In genomic region chr12:8697476-8698131, GRCh38 we compare ENCODE assay signal across 8 cellular contexts. TPM values are rescaled to one million over a fixed set of nuclear protein-coding genes. Genes with fewer than 3 reads are reported as not detected.
A peak's percentile ranks its signal among the peaks of the same experiment; 100 is the strongest.
DNase-seq lines count a peak whose midpoint lies in the region; ATAC-seq and TF ChIP-seq lines count a peak whose summit lies in the region.

RIMKLB (plus strand) TSS chr12:8697991; CDS start chr12:8713867, 15,876 bp downstream.

- ATAC-seq in HG03095 (IDR thresholded peaks at IDR 0.05; ENCODE audit: unreplicated experiment) (peak; percentile 78), left lung (peak; percentile 84)

- no peak for TF ChIP-seq CTCF in left lung (IDR thresholded peaks at IDR 0.05)

- DNase-seq in SKM-1 treated with dmso at 0.1 percent for 144 hours (lab: John Stamatoyannopoulos, UW; ENCODE audit: unreplicated experiment) (peak; percentile 38), SKM-1 (lab: John Stamatoyannopoulos, UW; ENCODE audit: unreplicated experiment) (no peak), NCI-H226 (peak; percentile 89), left lung (peak; percentile 82 to 95)
- peak; percentile 88 for DNase-seq in activated CD4-positive, alpha-beta T cell treated with anti-CD3 and anti-CD28 coated beads, Interleukin-2, amount 10 ng/mL, durations not matched to agents 24 days and 14 days
- DNase-seq in stimulated activated CD4-positive, alpha-beta T cell treated with anti-CD3 and anti-CD28 coated beads, Interleukin-1b, Interleukin-23, amount 100 ng/mL, for 48 hours, result peak; percentile 62

- no peaks in the 10 kb centered on the region for H3K36me3 ChIP-seq in left lung

- H3K27me3 Mint-ChIP-seq in activated CD4-positive, alpha-beta T cell treated with anti-CD3 and anti-CD28 coated beads, Interleukin-2, amount 10 ng/mL, durations not matched to agents 24 days and 14 days, result peaks cover 55% of the 10 kb centered on the region
- peaks cover 21% of the 10 kb centered on the region for H3K27me3 Mint-ChIP-seq in dendritic cell treated with granulocyte-macrophage colony-stimulating factor and Interleukin-4, amounts not matched to agents 40 ng/mL and 50 ng/mL, for 4 days

- peaks cover 12% of the 10 kb centered on the region for H3K4me1 Mint-ChIP-seq in activated CD4-positive, alpha-beta T cell treated with anti-CD3 and anti-CD28 coated beads, Interleukin-2, amount 10 ng/mL, durations not matched to agents 24 days and 14 days
- peaks cover 18% of the 10 kb centered on the region for H3K4me1 Mint-ChIP-seq in dendritic cell treated with granulocyte-macrophage colony-stimulating factor and Interleukin-4, amounts not matched to agents 40 ng/mL and 50 ng/mL, for 4 days (ENCODE audit: low read depth)

- H3K27me3 ChIP-seq in left lung, result peaks cover 0 to 5% of the 10 kb centered on the region in 2 donors

- peaks cover 2% of the 10 kb centered on the region for H3K36me3 Mint-ChIP-seq in activated CD4-positive, alpha-beta T cell treated with anti-CD3 and anti-CD28 coated beads, Interleukin-2, amount 10 ng/mL, durations not matched to agents 24 days and 14 days (ENCODE audit: low read depth)
- peaks cover 14% of the 10 kb centered on the region for H3K36me3 Mint-ChIP-seq in dendritic cell treated with granulocyte-macrophage colony-stimulating factor and Interleukin-4, amounts not matched to agents 40 ng/mL and 50 ng/mL, for 4 days (ENCODE audit: low read depth)

- peak within 1 kb of the TSS; percentile 89 for H3K4me3 Mint-ChIP-seq in activated CD4-positive, alpha-beta T cell treated with anti-CD3 and anti-CD28 coated beads, Interleukin-2, amount 10 ng/mL, durations not matched to agents 24 days and 14 days
- H3K4me3 Mint-ChIP-seq in dendritic cell treated with granulocyte-macrophage colony-stimulating factor and Interleukin-4, amounts not matched to agents 40 ng/mL and 50 ng/mL, for 4 days, result peak within 1 kb of the TSS; percentile 96

- H3K27ac ChIP-seq in left lung, result peak within 1 kb of the TSS; percentile 83 to 93

- H3K9me3 ChIP-seq in left lung, result no peaks in the 10 kb centered on the region

- H3K9me3 Mint-ChIP-seq in activated CD4-positive, alpha-beta T cell treated with anti-CD3 and anti-CD28 coated beads, Interleukin-2, amount 10 ng/mL, durations not matched to agents 24 days and 14 days, result no peaks in the 10 kb centered on the region
- H3K9me3 Mint-ChIP-seq in dendritic cell treated with granulocyte-macrophage colony-stimulating factor and Interleukin-4, amounts not matched to agents 40 ng/mL and 50 ng/mL, for 4 days, result no peaks in the 10 kb centered on the region

- peaks cover 9 to 30% of the 10 kb centered on the region in 2 donors for H3K4me1 ChIP-seq in left lung

- intact Hi-C loops in activated CD4-positive, alpha-beta T cell treated with anti-CD3 and anti-CD28 coated beads, Interleukin-2, amount 10 ng/mL, durations not matched to agents 24 days and 14 days (cut with micrococcal nuclease), result loop anchor here (5.0 kb wide), 2 partner anchors 215 to 250 kb away; partner anchors contain the start of genes M6PR and PHC1
- intact Hi-C loops in dendritic cell treated with granulocyte-macrophage colony-stimulating factor and Interleukin-4, amounts not matched to agents 40 ng/mL and 50 ng/mL, for 4 days (cut with micrococcal nuclease), result no loop called here
- intact Hi-C loops in left lung (cut with DNase I), result no loop called here

- peak within 1 kb of the TSS; percentile 93 to 97 for H3K4me3 ChIP-seq in left lung

- H3K27ac Mint-ChIP-seq in activated CD4-positive, alpha-beta T cell treated with anti-CD3 and anti-CD28 coated beads, Interleukin-2, amount 10 ng/mL, durations not matched to agents 24 days and 14 days, result peak within 1 kb of the TSS; percentile 79
- peak within 1 kb of the TSS; percentile 87 for H3K27ac Mint-ChIP-seq in dendritic cell treated with granulocyte-macrophage colony-stimulating factor and Interleukin-4, amounts not matched to agents 40 ng/mL and 50 ng/mL, for 4 days

RNA-seq across cellular contexts. Expression of gene RIMKLB, which starts in this region (rescaled TPM):
- 0.68 and 0.88 TPM in 2 replicates for total RNA-seq in activated CD4-positive, alpha-beta T cell treated with anti-CD3 and anti-CD28 coated beads, Interleukin-2, amount 10 ng/mL, durations not matched to agents 24 days and 14 days
- 10 to 100 TPM; 27.3 to 31.7 TPM for total RNA-seq in left lung

Comparison
In these comparisons a context has a peak if more than half of its experiments do, and no peak if none do; other contexts are left out.
1. RNA of gene RIMKLB (total RNA-seq): 27.3 to 31.7 TPM in left lung; 0.68 to 0.88 TPM in activated CD4-positive, alpha-beta T cell treated with anti-CD3 and anti-CD28 coated beads, Interleukin-2, amount 10 ng/mL, durations not matched to agents 24 days and 14 days; every median in the first group is over 10 times any median in the second.
2. Peak in DNase-seq in activated CD4-positive, alpha-beta T cell treated with anti-CD3 and anti-CD28 coated beads, Interleukin-2, amount 10 ng/mL, durations not matched to agents 24 days and 14 days; RNA of the gene not detected or under 1 TPM.